In the genomic region with DNA sequence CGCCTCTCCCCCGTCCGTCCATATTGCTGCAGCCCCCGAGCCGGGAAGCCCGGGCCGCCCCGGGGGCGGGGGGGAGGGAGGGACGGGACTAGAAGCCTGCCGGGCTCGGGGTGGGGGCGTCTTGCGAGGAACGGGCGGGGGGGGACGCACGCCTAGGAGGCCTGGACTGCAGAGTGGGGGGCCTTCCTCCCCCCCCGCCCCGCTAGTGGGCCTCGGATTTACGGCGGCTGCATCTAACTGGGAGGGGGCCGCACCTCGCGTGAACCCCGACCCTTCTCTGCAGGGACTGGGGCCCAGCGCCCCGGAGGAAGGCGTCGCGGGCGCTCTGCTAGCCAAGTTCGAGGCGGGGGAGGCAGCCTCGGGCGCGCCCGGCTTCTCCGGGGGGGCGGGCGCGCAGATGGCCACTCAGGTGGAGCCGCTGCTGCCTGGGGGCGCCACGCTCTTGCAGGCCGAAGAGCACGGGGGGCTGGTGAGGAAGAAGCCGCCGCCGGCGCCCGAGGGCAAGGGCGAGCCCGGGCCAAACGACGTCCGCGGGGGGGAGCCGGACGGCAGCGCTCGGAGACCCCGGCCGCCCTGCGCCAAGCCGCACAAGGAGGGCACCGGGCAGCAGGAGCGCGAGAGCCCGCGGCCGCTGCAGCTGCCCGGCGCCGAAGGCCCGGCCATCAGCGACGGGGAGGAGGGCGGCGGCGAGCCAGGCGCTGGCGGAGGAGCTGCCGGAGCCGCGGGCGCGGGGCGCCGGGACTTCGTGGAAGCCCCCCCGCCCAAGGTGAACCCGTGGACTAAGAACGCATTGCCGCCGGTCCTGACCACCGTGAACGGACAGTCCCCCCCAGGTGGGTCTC, we compare ENCODE assay signal across 8 cellular contexts. TPM values are rescaled to one million over a fixed set of nuclear protein-coding genes. Genes with fewer than 3 reads are reported as not detected.
DNase-seq lines count a peak whose midpoint lies in the region; ATAC-seq and TF ChIP-seq lines count a peak whose summit lies in the region.

A gene (plus strand): TSS at position 17 of the 842 bp plus-strand sequence. CDS start 381 bp downstream, at position 398.

- peak within 1 kb of the TSS; percentile 46 for H2AK5ac ChIP-seq in IMR-90 (ENCODE audit: low read depth, low read length)

- ATAC-seq in GM19397 (IDR thresholded peaks at IDR 0.05; ENCODE audit: unreplicated experiment) (peak; percentile 11), IMR-90 (ENCODE audit: low read depth) (peak; percentile 6)
- peak; percentile 6 for ATAC-seq in activated CD8-positive, alpha-beta T cell treated with anti-CD3 and anti-CD28 coated beads, Interleukin-2, amount 10 ng/mL, durations not matched to agents 7 days and 5 days

- no peak within 1 kb of the TSS for H2BK20ac ChIP-seq in IMR-90 (ENCODE audit: low read depth, low read length)

- H3K79me1 ChIP-seq in IMR-90 (ENCODE audit: low read depth in 1 of 2, low read length in 2 of 2): peaks cover 0 to 21% of the 10 kb centered on the region in 2 experiments; a peak in 2 of 4 replicates

- peaks cover 0 to 10% of the 10 kb centered on the region in 2 donors for H3K36me3 Mint-ChIP-seq in CD4-positive, alpha-beta memory T cell
- H3K36me3 Mint-ChIP-seq in activated CD8-positive, alpha-beta T cell treated with anti-CD3 and anti-CD28 coated beads, Interleukin-2, amount 10 ng/mL, durations not matched to agents 7 days and 5 days (ENCODE audit: low read depth): peaks cover 13% of the 10 kb centered on the region
- H3K36me3 Mint-ChIP-seq in neural crest cell (ENCODE audit: low read depth): no peaks in the 10 kb centered on the region

- H3K23ac ChIP-seq in IMR-90 (ENCODE audit: low read depth, low read length): peak within 1 kb of the TSS; percentile 73

- peak within 1 kb of the TSS; percentile 82 for H2BK120ac ChIP-seq in IMR-90 (ENCODE audit: low read depth, low read length)

- peak within 1 kb of the TSS; percentile 90 for H4K5ac ChIP-seq in IMR-90 (ENCODE audit: low read depth, low read length)

- CTCF ChIA-PET in CD4-positive, alpha-beta memory T cell (lab: Charles Lee; ENCODE audit: partially characterized antibody): no interaction called here
- CTCF ChIA-PET in IMR-90 (lab: Yijun Ruan, JAX): no interaction called here
- CTCF ChIA-PET in activated CD8-positive, alpha-beta T cell treated with anti-CD3 and anti-CD28 coated beads, Interleukin-2, amount 10 ng/mL, durations not matched to agents 7 days and 5 days (lab: Charles Lee): interaction anchor here (0.6 kb wide), 1 partner anchor 88 kb away, joined by 3 read pairs; no protein-coding TSS in a partner anchor

- no peak for TF ChIP-seq RAD21 in IMR-90 (IDR thresholded peaks at IDR 0.05; ENCODE audit: low read length)

- H2AK9ac ChIP-seq in IMR-90 (replicated peaks; ENCODE audit: low read depth, low read length, poor library complexity): peak within 1 kb of the TSS; percentile 98

- H3K14ac ChIP-seq in IMR-90 (replicated peaks; ENCODE audit: low read depth, low read length): peak within 1 kb of the TSS; percentile 94

- peak within 1 kb of the TSS; percentile 91 for H2BK5ac ChIP-seq in IMR-90 (ENCODE audit: low read depth, low read length, poor library complexity, severe bottlenecking)

- DNase-seq in CD4-positive, alpha-beta memory T cell: peak in 3 of 5 donors; percentile 19 to 25 (median 22)
- peak; percentile 19 for DNase-seq in IMR-90
- DNase-seq in activated CD8-positive, alpha-beta T cell treated with anti-CD3 and anti-CD28 coated beads, Interleukin-2, amount 10 ng/mL, durations not matched to agents 7 days and 5 days: peak; percentile 41
- peak; percentile 34 for DNase-seq in fibroblast of villous mesenchyme (ENCODE audit: low read depth)
- peak; percentile 21 for DNase-seq in neural crest cell (ENCODE audit: low read depth, low spot score)
- DNase-seq in kidney glomerular epithelial cell (lab: John Stamatoyannopoulos, UW): no peak
- DNase-seq in stimulated activated CD4-positive, alpha-beta T cell treated with anti-CD3 and anti-CD28 coated beads, Interleukin-4, amount 100 ng/mL, for 1 hour: no peak

- peaks cover 41% of the 10 kb centered on the region for H3K4me1 ChIP-seq in CD4-positive, alpha-beta memory T cell (ENCODE audit: insufficient read depth, low read length)
- peaks cover 19% of the 10 kb centered on the region for H3K4me1 ChIP-seq in IMR-90 (ENCODE audit: control insufficient read depth, insufficient read depth, low read length)

- H3K9me1 ChIP-seq in IMR-90 (ENCODE audit: insufficient read depth, low read length): peaks cover 16% of the 10 kb centered on the region; the same call in 1 of the 2 replicates

- H3K27me3 Mint-ChIP-seq in CD4-positive, alpha-beta memory T cell: no peaks in the 10 kb centered on the region
- no peaks in the 10 kb centered on the region for H3K27me3 Mint-ChIP-seq in activated CD8-positive, alpha-beta T cell treated with anti-CD3 and anti-CD28 coated beads, Interleukin-2, amount 10 ng/mL, durations not matched to agents 7 days and 5 days (ENCODE audit: low read depth)
- peaks cover 2% of the 10 kb centered on the region for H3K27me3 Mint-ChIP-seq in neural crest cell (ENCODE audit: low read depth)

- peak within 1 kb of the TSS; percentile 95 for H3K4me2 ChIP-seq in IMR-90 (ENCODE audit: low read depth, low read length)

- H3K4ac ChIP-seq in IMR-90 (ENCODE audit: low read depth, low read length): peak within 1 kb of the TSS; percentile 98

- TF ChIP-seq CTCF in IMR-90 (conservative IDR thresholded peaks at IDR 0.05; ENCODE audit: low read depth, low read length) (no peak), fibroblast of villous mesenchyme (IDR thresholded peaks at IDR 0.05; ENCODE audit: insufficient read depth, low read depth, low read length) (no peak), neural crest cell (conservative IDR thresholded peaks at IDR 0.05) (no peak)

- peak within 1 kb of the TSS; percentile 90 for H2BK15ac ChIP-seq in IMR-90 (ENCODE audit: low read depth, low read length)

- H3K27me3 ChIP-seq in CD4-positive, alpha-beta memory T cell (ENCODE audit: insufficient read depth, low read length): no peaks in the 10 kb centered on the region
- H3K27me3 ChIP-seq in IMR-90 (ENCODE audit: control insufficient read depth, insufficient read depth, low read length): no peaks in the 10 kb centered on the region

- BruUV-seq in IMR-90 (replicated peaks; lab: Mats Ljungman, UMichigan): no TSS peak

- peak within 1 kb of the TSS; percentile 92 for H3K18ac ChIP-seq in IMR-90 (ENCODE audit: low read depth, low read length)

- H3K4me1 Mint-ChIP-seq in CD4-positive, alpha-beta memory T cell: peaks cover 32 to 64% (median 46%) of the 10 kb centered on the region in 4 donors
- H3K4me1 Mint-ChIP-seq in activated CD8-positive, alpha-beta T cell treated with anti-CD3 and anti-CD28 coated beads, Interleukin-2, amount 10 ng/mL, durations not matched to agents 7 days and 5 days (ENCODE audit: low read depth): peaks cover 40% of the 10 kb centered on the region
- peaks cover 55% of the 10 kb centered on the region for H3K4me1 Mint-ChIP-seq in neural crest cell

- peak within 1 kb of the TSS; percentile 95 to 99 (median 97) for H3K27ac Mint-ChIP-seq in CD4-positive, alpha-beta memory T cell
- peak within 1 kb of the TSS; percentile 96 for H3K27ac Mint-ChIP-seq in activated CD8-positive, alpha-beta T cell treated with anti-CD3 and anti-CD28 coated beads, Interleukin-2, amount 10 ng/mL, durations not matched to agents 7 days and 5 days
- peak within 1 kb of the TSS; percentile 98 for H3K27ac Mint-ChIP-seq in neural crest cell (ENCODE audit: unreplicated experiment)

- peak within 1 kb of the TSS; percentile 71 to 91 for H3K4me3 ChIP-seq in CD4-positive, alpha-beta memory T cell (ENCODE audit: low read length in 2 of 2)
- H3K4me3 ChIP-seq in IMR-90 (ENCODE audit: insufficient read depth, low read depth, low read length): peak within 1 kb of the TSS; percentile 98
- peak within 1 kb of the TSS; percentile 96 for H3K4me3 ChIP-seq in fibroblast of villous mesenchyme (ENCODE audit: low read depth, low read length)

- peak within 1 kb of the TSS; percentile 97 for H2AFZ ChIP-seq in IMR-90 (replicated peaks; ENCODE audit: low read length, poor library complexity)

- no peaks in the 10 kb centered on the region for H3K9me3 Mint-ChIP-seq in CD4-positive, alpha-beta memory T cell
- no peaks in the 10 kb centered on the region for H3K9me3 Mint-ChIP-seq in activated CD8-positive, alpha-beta T cell treated with anti-CD3 and anti-CD28 coated beads, Interleukin-2, amount 10 ng/mL, durations not matched to agents 7 days and 5 days (ENCODE audit: insufficient read depth)
- H3K9me3 Mint-ChIP-seq in neural crest cell: no peaks in the 10 kb centered on the region

- H3K9ac ChIP-seq in IMR-90 (ENCODE audit: low read depth, low read length): peak within 1 kb of the TSS; percentile 100

- H3K56ac ChIP-seq in IMR-90 (ENCODE audit: extremely low read depth, insufficient read depth, low read length): peak within 1 kb of the TSS; percentile 78

- H3K9me3 ChIP-seq in CD4-positive, alpha-beta memory T cell (ENCODE audit: control insufficient read depth in 1 of 2, low read length in 2 of 2): no peaks in the 10 kb centered on the region
- H3K9me3 ChIP-seq in IMR-90 (ENCODE audit: control insufficient read depth, insufficient read depth, low read length): no peaks in the 10 kb centered on the region

- dilution Hi-C loops in IMR-90 (cut with HindIII; ENCODE audit: low sequenced_read_pairs, unreplicated experiment): no loop called here

- peak within 1 kb of the TSS; percentile 89 to 94 for H4K8ac ChIP-seq in IMR-90 (ENCODE audit: low read depth in 2 of 2, low read length in 2 of 2)

- H4K20me1 ChIP-seq in IMR-90 (ENCODE audit: insufficient read depth, low read length): peaks cover 42% of the 10 kb centered on the region

- peak within 1 kb of the TSS; percentile 64 for H4K91ac ChIP-seq in IMR-90 (ENCODE audit: insufficient read depth, low read depth, low read length)

- POLR2A ChIA-PET in CD4-positive, alpha-beta memory T cell (lab: Charles Lee; ENCODE audit: partially characterized antibody): interaction anchor here (3.3 kb wide), 1 partner anchor 102 kb away, joined by 19 read pairs; a partner anchor contains a TSS
- POLR2A ChIA-PET in IMR-90 (lab: Charles Lee; ENCODE audit: unreplicated experiment): no interaction called here
- POLR2A ChIA-PET in activated CD8-positive, alpha-beta T cell treated with anti-CD3 and anti-CD28 coated beads, Interleukin-2, amount 10 ng/mL, durations not matched to agents 7 days and 5 days (lab: Charles Lee): interaction anchor here (0.6 to 1.0 kb wide), 2 partner anchors 16 to 102 kb away, joined by 5 to 6 read pairs; no protein-coding TSS in a partner anchor

- peak within 1 kb of the TSS; percentile 91 to 99 (median 96) for H3K4me3 Mint-ChIP-seq in CD4-positive, alpha-beta memory T cell
- peak within 1 kb of the TSS; percentile 86 for H3K4me3 Mint-ChIP-seq in activated CD8-positive, alpha-beta T cell treated with anti-CD3 and anti-CD28 coated beads, Interleukin-2, amount 10 ng/mL, durations not matched to agents 7 days and 5 days
- peak within 1 kb of the TSS; percentile 100 for H3K4me3 Mint-ChIP-seq in neural crest cell

- in situ Hi-C loops in IMR-90 (cut with MboI; ENCODE audit: low sequenced_read_pairs): loop anchor here (5.0 kb wide), 1 partner anchor 47 kb away; no protein-coding TSS in a partner anchor

- no peak for TF ChIP-seq POLR2A in IMR-90 (IDR thresholded peaks at IDR 0.05; ENCODE audit: low read depth, low read length)

- peak within 1 kb of the TSS; percentile 92 for H3K27ac ChIP-seq in CD4-positive, alpha-beta memory T cell (ENCODE audit: low read depth, low read length)
- peak within 1 kb of the TSS; percentile 97 for H3K27ac ChIP-seq in IMR-90 (ENCODE audit: insufficient read depth, low read length)

- H3K36me3 ChIP-seq in CD4-positive, alpha-beta memory T cell (ENCODE audit: insufficient read depth, low read length): no peaks in the 10 kb centered on the region
- H3K36me3 ChIP-seq in IMR-90 (ENCODE audit: control insufficient read depth, insufficient read depth, low read length): no peaks in the 10 kb centered on the region

- intact Hi-C loops in CD4-positive, alpha-beta memory T cell (cut with micrococcal nuclease): loop anchor here (1.0 to 5.0 kb wide), 7 partner anchors 57 to 563 kb away; a partner anchor contains a TSS
- intact Hi-C loops in IMR-90 (cut with micrococcal nuclease): loop anchor here (1.0 to 2.0 kb wide), 6 partner anchors 39 to 105 kb away; no protein-coding TSS in a partner anchor

- WGBS in IMR-90 (ENCODE audit: extremely low coverage in 2 of 2, insufficient read length in 1 of 2), 2 experiments: 1% methylated on average over 28 of the region's 99 CpGs; no CpG with 5 or more reads in 1 of the 2 experiments

RNA-seq across cellular contexts. Expression of the gene that starts here (rescaled TPM):
- 100 to 1,000 TPM; 152 to 159 TPM for total RNA-seq in CD4-positive, alpha-beta memory T cell
- polyA plus RNA-seq in CD4-positive, alpha-beta memory T cell: 10 to 100 TPM in 1 of 2 donors, 1 to 10 TPM in 1; 6.0 to 28.8 TPM
- total RNA-seq in IMR-90 (2012; rRNA removed): 41.9 and 47.3 TPM in 2 replicates
- 70.3 and 77.4 TPM in 2 replicates for polyA plus RNA-seq in IMR-90 (2012; rRNA removed)
- polyA plus RNA-seq in IMR-90 (2012; cell fraction: cytosol; rRNA removed): 55.0 and 59.6 TPM in 2 replicates
- polyA plus RNA-seq in IMR-90 (2012; cell fraction: nucleus; rRNA removed; ENCODE audit: low replicate concordance): 78.4 and 111 TPM in 2 replicates
- total RNA-seq in activated CD8-positive, alpha-beta T cell treated with anti-CD3 and anti-CD28 coated beads, Interleukin-2, amount 10 ng/mL, durations not matched to agents 7 days and 5 days: 100 to 1,000 TPM; 201 to 208 TPM
- 111 and 120 TPM in 2 replicates for total RNA-seq in fibroblast of villous mesenchyme
- 230 and 231 TPM in 2 replicates for total RNA-seq in neural crest cell

Comparison
In these comparisons a context has a peak if more than half of its experiments do, and no peak if none do; other contexts are left out.
1. DNase-seq: peak in CD4-positive, alpha-beta memory T cell (3 of 5), IMR-90 (single experiment), activated CD8-positive, alpha-beta T cell treated with anti-CD3 and anti-CD28 coated beads, Interleukin-2, amount 10 ng/mL, durations not matched to agents 7 days and 5 days (single experiment), fibroblast of villous mesenchyme (single experiment) and neural crest cell (single experiment); none in kidney glomerular epithelial cell (single experiment) and stimulated activated CD4-positive, alpha-beta T cell treated with anti-CD3 and anti-CD28 coated beads, Interleukin-4, amount 100 ng/mL, for 1 hour (single experiment).
2. Peak in every context shown above with its lines, with median percentiles within 50 percentile points of each other: H3K4me3 ChIP-seq, H3K27ac Mint-ChIP-seq, H3K4me3 Mint-ChIP-seq and ATAC-seq.